ENCODE assay signal across 15 cellular contexts in genomic region chr1:10299174-10299573, GRCh38.
DNase-seq lines count a peak whose midpoint lies in the region; ATAC-seq, FAIRE-seq and TF ChIP-seq lines count a peak whose summit lies in the region.
"Had no signal": no experiment of that assay in that cellular context is flagged by ENCODE, and none has a peak within 500 bp of the region (broad histone marks: within the 10 kb centered on the region; RNA-seq: fewer than 3 reads in every experiment).

No MANE protein-coding gene starts in this region.

- peak; percentile 74 for FAIRE-seq in GM19239 (lab: Jason Lieb, UNC)

- ATAC-seq in HG03432 (IDR thresholded peaks at IDR 0.05; ENCODE audit: unreplicated experiment): no peak
- ATAC-seq in GM18907 (IDR thresholded peaks at IDR 0.05; ENCODE audit: unreplicated experiment): no peak
- ATAC-seq: PC-3 had no signal

- peaks cover 0 to 4% of the 10 kb centered on the region in 2 experiments for H3K4me1 ChIP-seq in neutrophil (ENCODE audit: control insufficient read depth in 1 of 2, insufficient read depth in 1 of 2, low read depth in 1 of 2, low read length in 1 of 2)
- H3K4me1 ChIP-seq: SJSA1 had no signal

- peak overlapping the region; percentile 18; the same call in 1 of the 2 replicates for H3K4me3 ChIP-seq in GM12865 (ENCODE audit: low read depth, low read length)
- no peak overlapping the region for H3K4me3 ChIP-seq in neutrophil (ENCODE audit: low read depth in 1 of 2, low read length in 1 of 2)
- H3K4me3 ChIP-seq: ovary, SJSA1 had no signal

- peak; percentile 44 for DNase-seq in GM12865 (ENCODE audit: low read depth)
- no peak for DNase-seq in GM19239 (ENCODE audit: insufficient read length, low spot score)
- DNase-seq in fibroblast of gingiva (ENCODE audit: low read depth): peak; percentile 47
- no peak for DNase-seq in RKO (ENCODE audit: low spot score)
- DNase-seq: activated naive CD8-positive, alpha-beta T cell treated with anti-CD3 and anti-CD28 coated beads, Interleukin-2, amount 10 ng/mL, durations not matched to agents 7 days and 5 days; brain microvascular endothelial cell; NCI-H1694; NCI-H524; ovary; PC-3; stimulated activated CD4-positive, alpha-beta T cell treated with anti-CD3 and anti-CD28 coated beads, Interleukin-4, amount 100 ng/mL, for 1 hour had no signal

- H3K27ac ChIP-seq in neutrophil: peak overlapping the region; percentile 56
- H3K27ac ChIP-seq: brain microvascular endothelial cell, ovary, SJSA1 had no signal

- no peak for TF ChIP-seq CTCF in GM12865 (IDR thresholded peaks at IDR 0.05; ENCODE audit: insufficient read depth, low read depth, low read length, missing control alignments)
- no peak for TF ChIP-seq CTCF in neutrophil (IDR thresholded peaks at IDR 0.05)

- no peaks in the 10 kb centered on the region for H3K27me3 ChIP-seq in neutrophil
- H3K27me3 ChIP-seq: brain microvascular endothelial cell, ovary, SJSA1 had no signal

- H3K9me3 ChIP-seq in neutrophil: no peaks in the 10 kb centered on the region
- H3K9me3 ChIP-seq: ovary, SJSA1 had no signal

- peaks cover 79% of the 10 kb centered on the region for H3K36me3 ChIP-seq in neutrophil
- H3K36me3 ChIP-seq: ovary had no signal

Comparison
In these comparisons a context has a peak if more than half of its experiments do, and no peak if none do; other contexts are left out.
1. DNase-seq: peak in GM12865 (single experiment) and fibroblast of gingiva (single experiment); none in GM19239 (single experiment) and RKO (single experiment).